In the genomic region with DNA sequence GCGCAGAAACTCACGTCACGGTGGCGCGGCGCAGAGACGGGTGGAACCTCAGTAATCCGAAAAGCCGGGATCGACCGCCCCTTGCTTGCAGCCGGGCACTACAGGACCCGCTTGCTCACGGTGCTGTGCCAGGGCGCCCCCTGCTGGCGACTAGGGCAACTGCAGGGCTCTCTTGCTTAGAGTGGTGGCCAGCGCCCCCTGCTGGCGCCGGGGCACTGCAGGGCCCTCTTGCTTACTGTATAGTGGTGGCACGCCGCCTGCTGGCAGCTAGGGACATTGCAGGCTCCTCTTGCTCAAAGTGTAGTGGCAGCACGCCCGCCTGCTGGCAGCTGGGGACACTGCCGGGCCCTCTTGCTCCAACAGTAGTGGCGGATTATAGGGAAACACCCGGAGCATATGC, we compare ENCODE assay signal across 8 cellular contexts. TPM values are rescaled to one million over a fixed set of nuclear protein-coding genes. Genes with fewer than 3 reads are reported as not detected.
DNase-seq lines count a peak whose midpoint lies in the region; ATAC-seq and TF ChIP-seq lines count a peak whose summit lies in the region.
"Not testable (repeated sequence)": the region's sequence is repeated elsewhere in the genome, so short reads cannot be mapped to it uniquely, and the experiment has no call there.

No MANE protein-coding gene starts in this region.

- not testable (repeated sequence) for H3F3A ChIP-seq in smooth muscle cell (ENCODE audit: low read depth)

- H3K4me1 ChIP-seq in DND-41 (ENCODE audit: insufficient read depth, low read length); smooth muscle cell (ENCODE audit: low read depth); testis: not testable (repeated sequence)

- not testable (repeated sequence) for H3K27ac Mint-ChIP-seq in MCF 10A (ENCODE audit: low read depth, unreplicated experiment)
- peak overlapping the region in 1 of 6 donors; percentile 28 for H3K27ac Mint-ChIP-seq in immature natural killer cell

- not testable (repeated sequence) for H3K9me3 Mint-ChIP-seq in MCF 10A (ENCODE audit: unreplicated experiment); immature natural killer cell

- CTCF ChIA-PET in MCF 10A (lab: Yijun Ruan, JAX), result not testable (repeated sequence)

- not testable (repeated sequence) for H3K4me2 ChIP-seq in DND-41 (ENCODE audit: insufficient read depth, low read length); smooth muscle cell

- TF ChIP-seq POLR2A in testis (IDR thresholded peaks at IDR 0.05), result not testable (repeated sequence)

- not testable (repeated sequence) for H3K9me3 ChIP-seq in DND-41 (ENCODE audit: insufficient read depth, low read length, severe bottlenecking); smooth muscle cell (replicated peaks; ENCODE audit: low read depth); testis

- H3K4me3 ChIP-seq in DND-41 (ENCODE audit: low read depth in 1 of 2, low read length in 2 of 2); smooth muscle cell; testis: not testable (repeated sequence)

- not testable (repeated sequence) for H3K36me3 ChIP-seq in DND-41 (ENCODE audit: insufficient read depth, low read length); smooth muscle cell (ENCODE audit: low read depth); testis (ENCODE audit: low read depth, missing control alignments)

- TF ChIP-seq CTCF in DND-41 (IDR thresholded peaks at IDR 0.05; ENCODE audit: borderline replicate concordance, extremely low read depth, low read length, poor library complexity, severe bottlenecking) (peak; percentile 51), MCF 10A (IDR thresholded peaks at IDR 0.05; ENCODE audit: unreplicated experiment) (peak; percentile 42), smooth muscle cell (IDR thresholded peaks at IDR 0.05; ENCODE audit: borderline replicate concordance, insufficient read depth, poor library complexity, severe bottlenecking) (peak; percentile 31), testis (IDR thresholded peaks at IDR 0.05) (peak in 1 of 3 experiments; percentile 54)

- H3K27ac ChIP-seq in DND-41 (ENCODE audit: low read length); smooth muscle cell (ENCODE audit: low read depth); testis: not testable (repeated sequence)

- H3K9ac ChIP-seq in DND-41 (ENCODE audit: low read depth, low read length); smooth muscle cell (ENCODE audit: low read depth): not testable (repeated sequence)

- not testable (repeated sequence) for H3K36me3 Mint-ChIP-seq in MCF 10A (ENCODE audit: insufficient read depth, unreplicated experiment); immature natural killer cell

- intact Hi-C loops in MCF 10A (cut with micrococcal nuclease); testis (cut with DNase I; ENCODE audit: low total_unique reads): not testable (repeated sequence)

- H3K4me1 Mint-ChIP-seq in MCF 10A (ENCODE audit: insufficient read depth, unreplicated experiment); immature natural killer cell: not testable (repeated sequence)

- not testable (repeated sequence) for H3K79me2 ChIP-seq in DND-41 (ENCODE audit: insufficient read depth, low read length); smooth muscle cell (ENCODE audit: low read depth)

- not testable (repeated sequence) for H4K20me1 ChIP-seq in DND-41 (ENCODE audit: insufficient read depth, low read length); smooth muscle cell (ENCODE audit: low read depth)

- not testable (repeated sequence) for H3K27me3 ChIP-seq in DND-41 (ENCODE audit: insufficient read depth, low read length, poor library complexity); smooth muscle cell (ENCODE audit: low read depth); testis

- H2AFZ ChIP-seq in DND-41 (ENCODE audit: low read depth, low read length); smooth muscle cell (ENCODE audit: low read depth): not testable (repeated sequence)

- not testable (repeated sequence) for H3K27me3 Mint-ChIP-seq in MCF 10A (ENCODE audit: insufficient read depth, unreplicated experiment); immature natural killer cell (ENCODE audit: low read depth in 3 of 3)

- not testable (repeated sequence) for H3K4me3 Mint-ChIP-seq in MCF 10A (ENCODE audit: unreplicated experiment)
- peak overlapping the region in 1 of 5 donors; percentile 15 for H3K4me3 Mint-ChIP-seq in immature natural killer cell

- peak; percentile 33; the same call in 2 of the 3 replicates for ATAC-seq in DND-41 (ENCODE audit: insufficient read depth, low read depth)

- POLR2A ChIA-PET in MCF 10A (lab: Yijun Ruan, JAX), result not testable (repeated sequence)

- 17% methylated on average over 9 of the region's 26 CpGs for WGBS in smooth muscle cell (ENCODE audit: low lambda C conversion rate)
- whole genome bisulfite sequencing in testis, 2 donors, result 23% methylated on average over 4 of the region's 26 CpGs; no CpG with 5 or more reads in 1 of the 2 donors

- DNase-seq in DND-41 (peak; percentile 97), NCI-H146 treated with DMSO at 0.1 percent for 48 hours (lab: John Stamatoyannopoulos, UW; ENCODE audit: unreplicated experiment) (peak; percentile 57), SIG-M5 treated with dmso at 0.1 percent for 504 hours (lab: John Stamatoyannopoulos, UW; ENCODE audit: unreplicated experiment) (peak; percentile 75), immature natural killer cell (peak; percentile 89 to 91 (median 90)), testis (peak; percentile 100)
- DNase-seq in activated CD8-positive, alpha-beta memory T cell treated with anti-CD3 and anti-CD28 coated beads for 4 hours (ENCODE audit: low read depth in 2 of 2), result peak; percentile 71 to 84
- not testable (repeated sequence) for DNase-seq in MCF 10A (ENCODE audit: unreplicated experiment); smooth muscle cell (lab: John Stamatoyannopoulos, UW; ENCODE audit: unreplicated experiment)

- BruUV-seq in MCF 10A (replicated peaks; lab: Mats Ljungman, UMichigan), result not testable (repeated sequence)

RNA-seq across cellular contexts. Expression of a gene that starts 42.6 kb away (rescaled TPM):
- total RNA-seq in MCF 10A (2022) (14.8 and 19.2 TPM in 2 replicates), smooth muscle cell (2.1 and 2.9 TPM in 2 replicates), testis (1 to 10 TPM; 2.4 to 3.0 TPM)
- polyA plus RNA-seq in immature natural killer cell (10 to 100 TPM; 26.9 to 40.7 (median 34.6) TPM), smooth muscle cell (10.5 and 11.1 TPM in 2 replicates), testis (ENCODE audit: insufficient read depth, low read depth, low replicate concordance) (6.5 TPM)

RNA-seq across cellular contexts. Expression of a gene that starts 42.9 kb away (rescaled TPM):
- total RNA-seq in MCF 10A (2022) (11.9 and 21.2 TPM in 2 replicates), smooth muscle cell (20.1 and 21.4 TPM in 2 replicates), testis (10 to 100 TPM; 12.8 to 17.5 TPM)
- polyA plus RNA-seq in immature natural killer cell (10 to 100 TPM; 22.0 to 51.1 (median 30.7) TPM), smooth muscle cell (45.9 and 48.2 TPM in 2 replicates), testis (ENCODE audit: insufficient read depth, low read depth, low replicate concordance) (26.9 TPM)
